In the genomic region with DNA sequence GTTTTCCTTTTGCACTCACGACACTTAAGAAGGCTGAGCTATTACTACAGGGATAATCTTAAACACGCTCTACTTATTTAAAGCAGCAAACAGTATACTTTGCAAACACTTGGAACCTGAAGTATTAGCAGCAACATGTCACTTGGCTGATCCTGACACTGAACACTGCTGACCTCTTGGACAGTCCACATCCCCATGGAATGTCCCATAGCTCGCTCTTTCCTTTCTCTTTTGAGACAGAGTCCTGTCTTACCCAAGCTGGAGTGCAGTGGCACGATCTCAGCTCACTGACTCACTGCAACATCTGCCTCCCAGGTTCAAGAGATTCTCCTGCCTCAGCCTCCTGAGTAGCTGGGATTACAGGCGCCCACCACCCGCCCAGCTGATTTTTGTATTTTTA, we compare ENCODE assay signal across 15 cellular contexts. TPM values are rescaled to one million over a fixed set of nuclear protein-coding genes. Genes with fewer than 3 reads are reported as not detected.
DNase-seq lines count a peak whose midpoint lies in the region; ATAC-seq and TF ChIP-seq lines count a peak whose summit lies in the region.
"Had no signal": no experiment of that assay in that cellular context is flagged by ENCODE, and none has a peak within 500 bp of the region (broad histone marks: within the 10 kb centered on the region; RNA-seq: fewer than 3 reads in every experiment).

No MANE protein-coding gene starts in this region.

- H3K79me2 ChIP-seq in osteoblast (ENCODE audit: insufficient read depth, low read length), result peaks cover 3% of the 10 kb centered on the region

- no peak for DNase-seq in Caco-2
- DNase-seq in activated T-helper 1 cell treated with anti-CD3 and anti-CD28 coated beads, Interleukin-12 subunit alpha, Interleukin-12 subunit beta, Interleukin-2, Interleukin-4 antibody, amounts not matched to agents 30 ng/mL and 10 ng/mL and 1 ng/mL, durations not matched to agents 14 hours and 24 hours and 36 hours (ENCODE audit: low spot score), result no peak
- no peak for DNase-seq in nephron progenitor cell
- DNase-seq in NCI-H510A (lab: John Stamatoyannopoulos, UW), result no peak
- DNase-seq in HuH-7 (ENCODE audit: low spot score), result no peak
- no peak for DNase-seq in osteoblast (ENCODE audit: insufficient read length, low spot score, missing footprints)
- DNase-seq: ACHN; C1 segment of cervical spinal cord; CD4-positive, alpha-beta T cell; DMS79; GOT3; H9 had no signal

- H3K4me2 ChIP-seq in osteoblast (ENCODE audit: insufficient read depth, low read length), result no peak overlapping the region

- intact Hi-C loops in Caco-2 (cut with micrococcal nuclease; ENCODE audit: unreplicated experiment), result no loop called here
- intact Hi-C loops in activated T-helper 1 cell treated with anti-CD3 and anti-CD28 coated beads, Interleukin-12 subunit alpha, Interleukin-12 subunit beta, Interleukin-2, Interleukin-4 antibody, amounts not matched to agents 30 ng/mL and 10 ng/mL and 1 ng/mL, durations not matched to agents 14 hours and 24 hours and 36 hours (cut with micrococcal nuclease), result no loop called here

- H3K4me1 ChIP-seq in Caco-2 (no peaks in the 10 kb centered on the region), skeletal muscle tissue (ENCODE audit: control insufficient read depth in 3 of 3, insufficient read depth in 3 of 3, low read length in 3 of 3) (peaks cover 5 to 20% (median 18%) of the 10 kb centered on the region in 3 donors), osteoblast (ENCODE audit: insufficient read depth, low read length) (no peaks in the 10 kb centered on the region)

- no TSS peak for BruUV-seq in Caco-2 (replicated peaks; lab: Mats Ljungman, UMichigan)

- H3K27ac Mint-ChIP-seq in Caco-2 (ENCODE audit: unreplicated experiment) (peak overlapping the region; percentile 31), nephron progenitor cell (peak overlapping the region; percentile 32)
- H3K27ac Mint-ChIP-seq in activated T-helper 1 cell treated with anti-CD3 and anti-CD28 coated beads, Interleukin-12 subunit alpha, Interleukin-12 subunit beta, Interleukin-2, Interleukin-4 antibody, amounts not matched to agents 30 ng/mL and 10 ng/mL and 1 ng/mL, durations not matched to agents 14 hours and 24 hours and 36 hours, result peak overlapping the region; percentile 44
- H3K27ac Mint-ChIP-seq: CD4-positive, alpha-beta T cell; H9 had no signal

- no peak overlapping the region for H2AFZ ChIP-seq in osteoblast (ENCODE audit: low read length)

- H3K36me3 ChIP-seq in Caco-2 (ENCODE audit: control insufficient read depth, insufficient read depth, low read length), result 0 out of 2 replicates have a peak, but pooled peaks cover 1% of the 10 kb centered on the region
- H3K36me3 ChIP-seq in skeletal muscle tissue (ENCODE audit: control insufficient read depth in 3 of 3, insufficient read depth in 3 of 3, low read length in 3 of 3), result peaks cover 5 to 21% (median 15%) of the 10 kb centered on the region in 3 donors
- H3K36me3 ChIP-seq in osteoblast (ENCODE audit: insufficient read depth, low read length), result peaks cover 15% of the 10 kb centered on the region

- TF ChIP-seq CTCF in Caco-2 (IDR thresholded peaks at IDR 0.05; ENCODE audit: insufficient read depth in 1 of 2, low read depth in 1 of 2, low read length in 1 of 2, severe bottlenecking in 1 of 2, unreplicated experiment in 1 of 2) (no peak), nephron progenitor cell (IDR thresholded peaks at IDR 0.05) (no peak), osteoblast (IDR thresholded peaks at IDR 0.05; ENCODE audit: extremely low read depth, low read depth, low read length) (no peak)

- CTCF ChIA-PET in Caco-2 (lab: Charles Lee), result no interaction called here

- H3K27me3 Mint-ChIP-seq in Caco-2 (ENCODE audit: insufficient read depth, unreplicated experiment), result no peaks in the 10 kb centered on the region
- no peaks in the 10 kb centered on the region for H3K27me3 Mint-ChIP-seq in activated T-helper 1 cell treated with anti-CD3 and anti-CD28 coated beads, Interleukin-12 subunit alpha, Interleukin-12 subunit beta, Interleukin-2, Interleukin-4 antibody, amounts not matched to agents 30 ng/mL and 10 ng/mL and 1 ng/mL, durations not matched to agents 14 hours and 24 hours and 36 hours (ENCODE audit: insufficient read depth)
- H3K27me3 Mint-ChIP-seq in nephron progenitor cell (ENCODE audit: low read depth, poor library complexity), result no peaks in the 10 kb centered on the region
- H3K27me3 Mint-ChIP-seq: CD4-positive, alpha-beta T cell had no signal

- no peak overlapping the region for H3K4me3 ChIP-seq in Caco-2 (ENCODE audit: low read depth, low read length)
- peak overlapping the region in 1 of 3 donors; percentile 22 for H3K4me3 ChIP-seq in skeletal muscle tissue (ENCODE audit: low read length in 3 of 3)
- H3K4me3 ChIP-seq in osteoblast (ENCODE audit: insufficient read depth, low read length), result no peak overlapping the region
- H3K4me3 ChIP-seq: GM12878 had no signal

- H3K36me3 Mint-ChIP-seq in Caco-2 (ENCODE audit: insufficient read depth, unreplicated experiment), result peaks cover 73% of the 10 kb centered on the region
- peaks cover 13% of the 10 kb centered on the region for H3K36me3 Mint-ChIP-seq in activated T-helper 1 cell treated with anti-CD3 and anti-CD28 coated beads, Interleukin-12 subunit alpha, Interleukin-12 subunit beta, Interleukin-2, Interleukin-4 antibody, amounts not matched to agents 30 ng/mL and 10 ng/mL and 1 ng/mL, durations not matched to agents 14 hours and 24 hours and 36 hours (ENCODE audit: low read depth)
- peaks cover 42% of the 10 kb centered on the region for H3K36me3 Mint-ChIP-seq in nephron progenitor cell (ENCODE audit: low read depth)

- H3K27me3 ChIP-seq in Caco-2 (replicated peaks; ENCODE audit: control insufficient read depth, insufficient read depth, low read length) (no peaks in the 10 kb centered on the region), skeletal muscle tissue (ENCODE audit: control insufficient read depth in 3 of 3, insufficient read depth in 3 of 3, low read length in 3 of 3) (no peaks in the 10 kb centered on the region), osteoblast (ENCODE audit: insufficient read depth, low read length) (no peaks in the 10 kb centered on the region)

- H3K9me3 Mint-ChIP-seq in Caco-2 (ENCODE audit: unreplicated experiment) (no peaks in the 10 kb centered on the region), nephron progenitor cell (no peaks in the 10 kb centered on the region)
- H3K9me3 Mint-ChIP-seq in activated T-helper 1 cell treated with anti-CD3 and anti-CD28 coated beads, Interleukin-12 subunit alpha, Interleukin-12 subunit beta, Interleukin-2, Interleukin-4 antibody, amounts not matched to agents 30 ng/mL and 10 ng/mL and 1 ng/mL, durations not matched to agents 14 hours and 24 hours and 36 hours, result no peaks in the 10 kb centered on the region
- H3K9me3 Mint-ChIP-seq: CD4-positive, alpha-beta T cell; H9 had no signal

- H3K4me1 Mint-ChIP-seq in Caco-2 (ENCODE audit: low read depth, unreplicated experiment), result no peaks in the 10 kb centered on the region
- no peaks in the 10 kb centered on the region for H3K4me1 Mint-ChIP-seq in activated T-helper 1 cell treated with anti-CD3 and anti-CD28 coated beads, Interleukin-12 subunit alpha, Interleukin-12 subunit beta, Interleukin-2, Interleukin-4 antibody, amounts not matched to agents 30 ng/mL and 10 ng/mL and 1 ng/mL, durations not matched to agents 14 hours and 24 hours and 36 hours (ENCODE audit: low read depth)
- no peaks in the 10 kb centered on the region for H3K4me1 Mint-ChIP-seq in nephron progenitor cell
- H3K4me1 Mint-ChIP-seq: H9 had no signal

- H3K9me3 ChIP-seq in Caco-2 (no peaks in the 10 kb centered on the region), skeletal muscle tissue (ENCODE audit: control insufficient read depth in 3 of 3, low read length in 3 of 3) (no peaks in the 10 kb centered on the region), osteoblast (ENCODE audit: low read depth, low read length) (no peaks in the 10 kb centered on the region)

- H3K9ac ChIP-seq in skeletal muscle tissue (ENCODE audit: low read depth in 1 of 3, low read length in 3 of 3), result peak overlapping the region in 1 of 3 donors; percentile 40

- H3K27ac ChIP-seq in skeletal muscle tissue (ENCODE audit: low read depth, low read length) (peak overlapping the region; percentile 25), osteoblast (ENCODE audit: low read depth, low read length) (no peak overlapping the region)

- no peaks in the 10 kb centered on the region for H4K20me1 ChIP-seq in osteoblast (ENCODE audit: insufficient read depth, low read length)

- H3K4me3 Mint-ChIP-seq in Caco-2 (ENCODE audit: unreplicated experiment), result no peak overlapping the region
- H3K4me3 Mint-ChIP-seq in activated T-helper 1 cell treated with anti-CD3 and anti-CD28 coated beads, Interleukin-12 subunit alpha, Interleukin-12 subunit beta, Interleukin-2, Interleukin-4 antibody, amounts not matched to agents 30 ng/mL and 10 ng/mL and 1 ng/mL, durations not matched to agents 14 hours and 24 hours and 36 hours, result no peak overlapping the region
- H3K4me3 Mint-ChIP-seq in nephron progenitor cell, result no peak overlapping the region
- H3K4me3 Mint-ChIP-seq: CD4-positive, alpha-beta T cell; H9 had no signal

- ATAC-seq in HG03378 (IDR thresholded peaks at IDR 0.05; ENCODE audit: unreplicated experiment), result no peak
- ATAC-seq: GM12878 had no signal

- POLR2A ChIA-PET in Caco-2 (lab: Charles Lee), result no interaction called here

RNA-seq across cellular contexts. Expression of a gene that starts 26.4 kb away (rescaled TPM):
- 26.2 and 32.1 TPM in 2 replicates for total RNA-seq in Caco-2 (2022)
- total RNA-seq in activated T-helper 1 cell treated with anti-CD3 and anti-CD28 coated beads, Interleukin-12 subunit alpha, Interleukin-12 subunit beta, Interleukin-2, Interleukin-4 antibody, amounts not matched to agents 30 ng/mL and 10 ng/mL and 1 ng/mL, durations not matched to agents 14 hours and 24 hours and 36 hours, result 28.4 and 33.4 TPM in 2 replicates
- total RNA-seq in skeletal muscle tissue, result 8.4 TPM
- total RNA-seq in osteoblast, result 10.1 and 10.6 TPM in 2 replicates

RNA-seq across cellular contexts. Expression of a gene that starts 26.5 kb away (rescaled TPM):
- total RNA-seq in Caco-2 (2022) (147 and 167 TPM in 2 replicates), skeletal muscle tissue (26.1 TPM), osteoblast (14.1 and 14.8 TPM in 2 replicates)
- 266 and 269 TPM in 2 replicates for total RNA-seq in activated T-helper 1 cell treated with anti-CD3 and anti-CD28 coated beads, Interleukin-12 subunit alpha, Interleukin-12 subunit beta, Interleukin-2, Interleukin-4 antibody, amounts not matched to agents 30 ng/mL and 10 ng/mL and 1 ng/mL, durations not matched to agents 14 hours and 24 hours and 36 hours

RNA-seq across cellular contexts. Expression of a gene that starts 41.4 kb away (rescaled TPM):
- total RNA-seq in Caco-2 (2022) (36.3 and 38.4 TPM in 2 replicates), skeletal muscle tissue (328 TPM), osteoblast (309 and 314 TPM in 2 replicates)
- not detected in 2 replicates for total RNA-seq in activated T-helper 1 cell treated with anti-CD3 and anti-CD28 coated beads, Interleukin-12 subunit alpha, Interleukin-12 subunit beta, Interleukin-2, Interleukin-4 antibody, amounts not matched to agents 30 ng/mL and 10 ng/mL and 1 ng/mL, durations not matched to agents 14 hours and 24 hours and 36 hours

Comparison
In these comparisons a context has a peak if more than half of its experiments do, and no peak if none do; other contexts are left out.
1. RNA of a gene that starts 41.4 kb away (total RNA-seq): 328 TPM in skeletal muscle tissue (single experiment), 309 to 314 TPM in osteoblast and 36.3 to 38.4 TPM in Caco-2; not detected in activated T-helper 1 cell treated with anti-CD3 and anti-CD28 coated beads, Interleukin-12 subunit alpha, Interleukin-12 subunit beta, Interleukin-2, Interleukin-4 antibody, amounts not matched to agents 30 ng/mL and 10 ng/mL and 1 ng/mL, durations not matched to agents 14 hours and 24 hours and 36 hours; every median in the first group is over 10 times any median in the second.
2. Peak in every context shown above with its lines, with median percentiles within 50 percentile points of each other: H3K27ac Mint-ChIP-seq.